Comparison of ENCODE assay signal across 29 cellular contexts in the genomic region with DNA sequence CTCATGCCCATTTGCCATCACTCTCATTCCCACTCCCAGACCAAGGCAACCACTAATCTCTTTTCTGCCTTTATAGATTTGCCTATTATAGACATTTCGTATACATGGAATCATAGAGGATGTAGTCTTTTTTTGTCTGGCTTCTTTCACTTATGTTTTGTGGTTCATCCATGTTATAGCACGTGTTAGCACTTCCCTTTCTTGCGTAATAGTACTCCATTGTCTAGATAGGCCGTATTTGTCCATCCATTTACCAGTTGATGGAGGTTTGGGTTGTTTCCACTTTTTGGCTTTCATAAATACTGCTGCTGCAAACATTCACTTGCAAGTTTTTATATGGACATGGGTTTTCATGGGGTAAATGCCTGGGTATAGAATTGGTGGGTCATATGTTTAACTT. TPM values are rescaled to one million over a fixed set of nuclear protein-coding genes. Genes with fewer than 3 reads are reported as not detected.
"Had no signal": no experiment of that assay in that cellular context is flagged by ENCODE, and none has a peak within 500 bp of the region (broad histone marks: within the 10 kb centered on the region; RNA-seq: fewer than 3 reads in every experiment).

No MANE protein-coding gene starts in this region.

- H3K4me3 ChIP-seq: adrenal gland, gastrocnemius medialis, left lung, spleen, thoracic aorta, upper lobe of left lung had no signal

- H3K36me3 Mint-ChIP-seq: stimulated activated memory B cell treated with anti-CD40 and anti-IgM and Interleukin-4, amounts not matched to agents 10 μg/mL and 1 μg/mL and 100 μg/mL, for 72 hours had no signal

- H3K36me3 ChIP-seq: adrenal gland, gastrocnemius medialis, left lung, thoracic aorta, upper lobe of left lung had no signal

- DNase-seq: activated CD4-positive, alpha-beta T cell treated with anti-CD3 and anti-CD28 coated beads, Interleukin-2, amount 50 U/mL, for 1 hour; activated CD4-positive, CD25-positive, alpha-beta regulatory T cell treated with anti-CD3 and anti-CD28 coated beads, Interleukin-2, amount 50 U/mL, for 72 hours; activated CD8-positive, alpha-beta memory T cell treated with anti-CD3 and anti-CD28 coated beads for 24 hours; activated CD8-positive, alpha-beta memory T cell treated with anti-CD3 and anti-CD28 coated beads, Interleukin-2, amount 50 U/mL, for 48 hours; activated gamma-delta T cell; activated T-cell treated with anti-CD3 and anti-CD28 coated beads, Interleukin-2, amount 50 U/mL, for 48 hours; adrenal gland; cerebellar nuclear complex; effector CD4-positive, alpha-beta T cell; gastrocnemius medialis; head of caudate nucleus; left lung; mammary epithelial cell; midbrain; occipital lobe; posterior cingulate gyrus; spleen; stimulated activated CD4-positive, alpha-beta T cell treated with anti-CD3 and anti-CD28 coated beads, Interleukin-4, amount 100 ng/mL, for 4 hours; upper lobe of left lung had no signal

- H3K27ac Mint-ChIP-seq: activated naive CD4-positive, alpha-beta T cell treated with anti-CD3 and anti-CD28 coated beads, Interleukin-2, amount 50 U/mL, for 72 hours; stimulated activated memory B cell treated with anti-CD40 and anti-IgM and Interleukin-4, amounts not matched to agents 10 μg/mL and 1 μg/mL and 100 μg/mL, for 72 hours had no signal

- H3K4me1 Mint-ChIP-seq: stimulated activated memory B cell treated with anti-CD40 and anti-IgM and Interleukin-4, amounts not matched to agents 10 μg/mL and 1 μg/mL and 100 μg/mL, for 72 hours had no signal

- H3K4me3 Mint-ChIP-seq: stimulated activated memory B cell treated with anti-CD40 and anti-IgM and Interleukin-4, amounts not matched to agents 10 μg/mL and 1 μg/mL and 100 μg/mL, for 72 hours had no signal

- H3K27me3 Mint-ChIP-seq: stimulated activated memory B cell treated with anti-CD40 and anti-IgM and Interleukin-4, amounts not matched to agents 10 μg/mL and 1 μg/mL and 100 μg/mL, for 72 hours had no signal

- H3K27ac ChIP-seq: adrenal gland, gastrocnemius medialis, left lung, spleen, thoracic aorta, upper lobe of left lung, VCaP had no signal

- ATAC-seq: activated naive CD4-positive, alpha-beta T cell treated with anti-CD3 and anti-CD28 coated beads, Interleukin-2, amount 50 U/mL, for 72 hours; esophagus mucosa; gastrocnemius medialis; left lung; stimulated activated memory B cell treated with anti-CD40 and anti-IgM and Interleukin-4, amounts not matched to agents 10 μg/mL and 1 μg/mL and 100 μg/mL, for 72 hours had no signal

- H3K9me3 ChIP-seq: adrenal gland, gastrocnemius medialis, left lung, spleen, thoracic aorta, upper lobe of left lung had no signal

- H3K27me3 ChIP-seq: gastrocnemius medialis, spleen, upper lobe of left lung had no signal

- H3K4me1 ChIP-seq: adrenal gland, gastrocnemius medialis, left lung, spleen, upper lobe of left lung had no signal

- FAIRE-seq: bronchial epithelial cell had no signal

- H3K9me3 Mint-ChIP-seq: activated naive CD4-positive, alpha-beta T cell treated with anti-CD3 and anti-CD28 coated beads, Interleukin-2, amount 50 U/mL, for 72 hours; stimulated activated memory B cell treated with anti-CD40 and anti-IgM and Interleukin-4, amounts not matched to agents 10 μg/mL and 1 μg/mL and 100 μg/mL, for 72 hours had no signal

RNA-seq across cellular contexts. Expression of a gene that starts 56.3 kb away (rescaled TPM):
- total RNA-seq: activated naive CD4-positive, alpha-beta T cell treated with anti-CD3 and anti-CD28 coated beads, Interleukin-2, amount 50 U/mL, for 72 hours; adrenal gland; bronchial epithelial cell; esophagus mucosa; gastrocnemius medialis; kidney epithelial cell; left lung; mammary epithelial cell; myocyte; occipital lobe; renal cortical epithelial cell; spleen; thoracic aorta; upper lobe of left lung had no signal
- polyA plus RNA-seq: adrenal gland, mammary epithelial cell, neural cell, spleen had no signal
